In genomic region chr17:4946312-4946976, GRCh38 we compare ENCODE assay signal across 7 cellular contexts. TPM values are rescaled to one million over a fixed set of nuclear protein-coding genes. Genes with fewer than 3 reads are reported as not detected.
DNase-seq lines count a peak whose midpoint lies in the region; ATAC-seq and TF ChIP-seq lines count a peak whose summit lies in the region.

No MANE protein-coding gene starts in this region.

- H3K36me3 ChIP-seq in HCT116 (ENCODE audit: control insufficient read depth in 1 of 2, insufficient read depth in 2 of 2, low read length in 2 of 2) (peaks cover 9 to 25% of the 10 kb centered on the region in 2 experiments; a peak in 2 of 4 replicates), hepatocyte (replicated peaks; ENCODE audit: insufficient read depth, low read depth) (no peaks in the 10 kb centered on the region)

- intact Hi-C loops in HCT116 (cut with micrococcal nuclease): loop anchor here (5.0 kb wide), 1 partner anchor 41 kb away; the partner anchor contains the start of gene CAMTA2

- H3K4me1 ChIP-seq in HCT116 (ENCODE audit: control insufficient read depth in 1 of 2, insufficient read depth in 2 of 2, low read length in 2 of 2) (peaks cover 34 to 69% of the 10 kb centered on the region in 2 experiments), hepatocyte (ENCODE audit: insufficient read depth) (peaks cover 36% of the 10 kb centered on the region)

- no peaks in the 10 kb centered on the region for H3K9me3 Mint-ChIP-seq in activated CD4-positive, alpha-beta memory T cell treated with anti-CD3 and anti-CD28 coated beads, Interleukin-2, amount 10 ng/mL, durations not matched to agents 7 days and 5 days
- no peaks in the 10 kb centered on the region for H3K9me3 Mint-ChIP-seq in stimulated activated effector memory CD8-positive, alpha-beta T cell treated with anti-CD3 and anti-CD28 coated beads, Interleukin-12 subunit alpha, Interleukin-12 subunit beta, amount 100 ng/mL, for 72 hours

- POLR2A ChIA-PET in HCT116 (lab: Charles Lee): interaction anchor here (1.3 to 4.7 kb wide), 2 partner anchors 21 to 37 kb away, joined by 4 to 45 read pairs; partner anchors contain the start of gene SPAG7
- POLR2A ChIA-PET in activated CD4-positive, alpha-beta memory T cell treated with anti-CD3 and anti-CD28 coated beads, Interleukin-2, amount 10 ng/mL, durations not matched to agents 7 days and 5 days (lab: Charles Lee): interaction anchor here (0.9 to 20.7 kb wide), 13 partner anchors 7 to 580 kb away, joined by 3 to 711 read pairs (median 11); partner anchors contain the start of genes ARRB2, C17orf107, CAMTA2 and ENO3

- peak overlapping the region; percentile 100 for H3K27ac Mint-ChIP-seq in activated CD4-positive, alpha-beta memory T cell treated with anti-CD3 and anti-CD28 coated beads, Interleukin-2, amount 10 ng/mL, durations not matched to agents 7 days and 5 days
- H3K27ac Mint-ChIP-seq in stimulated activated effector memory CD8-positive, alpha-beta T cell treated with anti-CD3 and anti-CD28 coated beads, Interleukin-12 subunit alpha, Interleukin-12 subunit beta, amount 100 ng/mL, for 72 hours: peak overlapping the region; percentile 99

- H3K4me2 ChIP-seq in HCT116 (ENCODE audit: low read length) (peak overlapping the region; percentile 100), hepatocyte (peak overlapping the region; percentile 86)

- peak overlapping the region; percentile 96 for H3K4me3 Mint-ChIP-seq in activated CD4-positive, alpha-beta memory T cell treated with anti-CD3 and anti-CD28 coated beads, Interleukin-2, amount 10 ng/mL, durations not matched to agents 7 days and 5 days
- H3K4me3 Mint-ChIP-seq in stimulated activated effector memory CD8-positive, alpha-beta T cell treated with anti-CD3 and anti-CD28 coated beads, Interleukin-12 subunit alpha, Interleukin-12 subunit beta, amount 100 ng/mL, for 72 hours: peak overlapping the region; percentile 93

- TF ChIP-seq CTCF in HCT116 (IDR thresholded peaks at IDR 0.05 in 2 of 3, conservative IDR thresholded peaks at IDR 0.05 in 1 of 3; ENCODE audit: borderline replicate concordance in 1 of 3, insufficient read depth in 1 of 3, low read depth in 2 of 3, low read length in 2 of 3): no peak
- no peak for TF ChIP-seq CTCF in hepatocyte (IDR thresholded peaks at IDR 0.05; ENCODE audit: poor library complexity)

- H3K27ac ChIP-seq in HCT116 (ENCODE audit: low read depth, low read length) (peak overlapping the region; percentile 99), hepatocyte (peak overlapping the region; percentile 100)

- 63% methylated on average over 16 of the region's 16 CpGs for WGBS in hepatocyte (ENCODE audit: low lambda C conversion rate, missing lambda C conversion rate)

- peaks cover 67% of the 10 kb centered on the region for H3K36me3 Mint-ChIP-seq in activated CD4-positive, alpha-beta memory T cell treated with anti-CD3 and anti-CD28 coated beads, Interleukin-2, amount 10 ng/mL, durations not matched to agents 7 days and 5 days (ENCODE audit: low read depth)
- H3K36me3 Mint-ChIP-seq in stimulated activated effector memory CD8-positive, alpha-beta T cell treated with anti-CD3 and anti-CD28 coated beads, Interleukin-12 subunit alpha, Interleukin-12 subunit beta, amount 100 ng/mL, for 72 hours: peaks cover 84% of the 10 kb centered on the region

- TF ChIP-seq RAD21 in HCT116 (IDR thresholded peaks at IDR 0.05; ENCODE audit: low read depth): no peak

- DNase-seq in HCT116 (ENCODE audit: low read depth, low spot score): no peak
- DNase-seq in activated CD4-positive, alpha-beta memory T cell treated with anti-CD3 and anti-CD28 coated beads, Interleukin-2, amount 10 ng/mL, durations not matched to agents 7 days and 5 days: no peak
- no peak for DNase-seq in hepatocyte (ENCODE audit: low spot score)
- peak in 1 of 2 donors; percentile 60 for DNase-seq in stimulated activated effector memory CD8-positive, alpha-beta T cell treated with anti-CD3 and anti-CD28 coated beads, Interleukin-12 subunit alpha, Interleukin-12 subunit beta, amount 100 ng/mL, for 72 hours (ENCODE audit: low spot score in 2 of 2)
- DNase-seq in NCI-H2196 (lab: John Stamatoyannopoulos, UW; ENCODE audit: unreplicated experiment): no peak
- DNase-seq in superior temporal gyrus (ENCODE audit: extremely low spot score): no peak

- H4K20me1 ChIP-seq in HCT116 (ENCODE audit: insufficient read depth) (peaks cover 12% of the 10 kb centered on the region; the same call in 1 of the 2 replicates), hepatocyte (ENCODE audit: insufficient read depth, poor library complexity, severe bottlenecking) (peaks cover 21% of the 10 kb centered on the region)

- H3K9me2 ChIP-seq in HCT116 (ENCODE audit: insufficient read depth): no peaks in the 10 kb centered on the region
- H3K9me2 ChIP-seq in hepatocyte (replicated peaks; ENCODE audit: insufficient read depth): no peaks in the 10 kb centered on the region

- no peaks in the 10 kb centered on the region for H3K27me3 ChIP-seq in HCT116 (ENCODE audit: insufficient read depth, low read length)
- no peaks in the 10 kb centered on the region for H3K27me3 ChIP-seq in hepatocyte

- H3K4me1 Mint-ChIP-seq in activated CD4-positive, alpha-beta memory T cell treated with anti-CD3 and anti-CD28 coated beads, Interleukin-2, amount 10 ng/mL, durations not matched to agents 7 days and 5 days: peaks cover 62% of the 10 kb centered on the region
- H3K4me1 Mint-ChIP-seq in stimulated activated effector memory CD8-positive, alpha-beta T cell treated with anti-CD3 and anti-CD28 coated beads, Interleukin-12 subunit alpha, Interleukin-12 subunit beta, amount 100 ng/mL, for 72 hours: peaks cover 75% of the 10 kb centered on the region

- no peaks in the 10 kb centered on the region for H3K27me3 Mint-ChIP-seq in activated CD4-positive, alpha-beta memory T cell treated with anti-CD3 and anti-CD28 coated beads, Interleukin-2, amount 10 ng/mL, durations not matched to agents 7 days and 5 days

- H2AFZ ChIP-seq in HCT116 (ENCODE audit: low read depth, low read length, poor library complexity, severe bottlenecking) (no peak overlapping the region), hepatocyte (no peak overlapping the region)

- no peaks in the 10 kb centered on the region for H3K9me3 ChIP-seq in HCT116 (ENCODE audit: control insufficient read depth in 1 of 2, insufficient read depth in 1 of 2, low read depth in 1 of 2, low read length in 2 of 2)
- no peaks in the 10 kb centered on the region for H3K9me3 ChIP-seq in hepatocyte (ENCODE audit: low read depth)

- H3K9ac ChIP-seq in HCT116 (ENCODE audit: low read length): peak overlapping the region; percentile 97

- RAD21 ChIA-PET in HCT116 (lab: Charles Lee; ENCODE audit: low non-redundant PET in 1 of 2, low total read pairs in 2 of 2, uncharacterized antibody in 2 of 2, unreplicated experiment in 2 of 2): no interaction called here

- H3K4me3 ChIP-seq in HCT116 (replicated peaks in 1 of 2; ENCODE audit: low read depth in 1 of 2, low read length in 2 of 2) (peak overlapping the region; percentile 96 to 97), hepatocyte (peak overlapping the region; percentile 91)

- TF ChIP-seq POLR2A in HCT116 (IDR thresholded peaks at IDR 0.05; ENCODE audit: borderline replicate concordance, extremely low read depth, insufficient read depth, insufficient read length): no peak

- ATAC-seq in HCT116 (no peak), GM21619 (IDR thresholded peaks at IDR 0.05; ENCODE audit: unreplicated experiment) (no peak)
- no peak for ATAC-seq in stimulated activated effector memory CD8-positive, alpha-beta T cell treated with anti-CD3 and anti-CD28 coated beads, Interleukin-12 subunit alpha, Interleukin-12 subunit beta, amount 100 ng/mL, for 72 hours

- H3K79me2 ChIP-seq in HCT116 (ENCODE audit: insufficient read depth, low read length) (peaks cover 81% of the 10 kb centered on the region), hepatocyte (peaks cover 58% of the 10 kb centered on the region)

- BruUV-seq in HCT116 (replicated peaks; lab: Mats Ljungman, UMichigan): TSS peak; percentile 69

- CTCF ChIA-PET in HCT116 (lab: Charles Lee): interaction anchor here (1.0 kb wide), 2 partner anchors 43 to 380 kb away, joined by 3 read pairs; partner anchors contain the start of gene CHRNE
- CTCF ChIA-PET in activated CD4-positive, alpha-beta memory T cell treated with anti-CD3 and anti-CD28 coated beads, Interleukin-2, amount 10 ng/mL, durations not matched to agents 7 days and 5 days (lab: Charles Lee): interaction anchor here (0.6 kb wide), 1 partner anchor 70 kb away, joined by 3 read pairs; no protein-coding TSS in a partner anchor

TF ChIP-seq in HCT116, 20 proteins besides CTCF, POLR2A, EP300 and RAD21 (continues in another document):
- no peak for TF ChIP-seq EZH2phosphoT487 (IDR thresholded peaks at IDR 0.05; ENCODE audit: borderline replicate concordance)
- no peak for TF ChIP-seq SIN3A (IDR thresholded peaks at IDR 0.05; ENCODE audit: low read depth)
- TF ChIP-seq TCF7L2 (IDR thresholded peaks at IDR 0.05; ENCODE audit: borderline replicate concordance, extremely low read depth, insufficient read depth, insufficient read length): no peak

RNA-seq across cellular contexts. Expression of gene PFN1, which starts 1.9 kb away (rescaled TPM):
- total RNA-seq in HCT116 (2021; ENCODE audit: unreplicated experiment) (1,213 TPM), hepatocyte (244 and 280 TPM in 2 replicates)
- 1,800 and 2,181 TPM in 2 replicates for polyA plus RNA-seq in HCT116 (2012)
- 1,000 to 10,000 TPM; 2,149 to 2,220 TPM for total RNA-seq in activated CD4-positive, alpha-beta memory T cell treated with anti-CD3 and anti-CD28 coated beads, Interleukin-2, amount 10 ng/mL, durations not matched to agents 7 days and 5 days
- 706 and 713 TPM in 2 replicates for polyA plus RNA-seq in hepatocyte

RNA-seq across cellular contexts. Expression of gene ENO3, which starts 4.5 kb away (rescaled TPM):
- total RNA-seq in HCT116 (2021; ENCODE audit: unreplicated experiment) (24.6 TPM), hepatocyte (16.3 and 18.7 TPM in 2 replicates)
- 23.5 and 26.1 TPM in 2 replicates for polyA plus RNA-seq in HCT116 (2012)
- 10 to 100 TPM; 26.8 to 33.0 TPM for total RNA-seq in activated CD4-positive, alpha-beta memory T cell treated with anti-CD3 and anti-CD28 coated beads, Interleukin-2, amount 10 ng/mL, durations not matched to agents 7 days and 5 days
- polyA plus RNA-seq in hepatocyte: 30.2 and 40.4 TPM in 2 replicates

RNA-seq across cellular contexts. Expression of gene RNF167, which starts 6.4 kb away (rescaled TPM):
- total RNA-seq in HCT116 (2021; ENCODE audit: unreplicated experiment) (105 TPM), hepatocyte (59.2 and 65.1 TPM in 2 replicates)
- polyA plus RNA-seq in HCT116 (2012): 98.7 and 129 TPM in 2 replicates
- 100 to 1,000 TPM; 249 to 261 TPM for total RNA-seq in activated CD4-positive, alpha-beta memory T cell treated with anti-CD3 and anti-CD28 coated beads, Interleukin-2, amount 10 ng/mL, durations not matched to agents 7 days and 5 days
- 66.5 and 75.3 TPM in 2 replicates for polyA plus RNA-seq in hepatocyte

RNA-seq across cellular contexts. Expression of gene SLC25A11, which starts 6.6 kb away (rescaled TPM):
- 75.1 TPM for total RNA-seq in HCT116 (2021; ENCODE audit: unreplicated experiment)
- 78.4 and 79.1 TPM in 2 replicates for polyA plus RNA-seq in HCT116 (2012)
- total RNA-seq in activated CD4-positive, alpha-beta memory T cell treated with anti-CD3 and anti-CD28 coated beads, Interleukin-2, amount 10 ng/mL, durations not matched to agents 7 days and 5 days: 10 to 100 TPM; 62.8 to 71.0 TPM
- 42.9 and 59.5 TPM in 2 replicates for total RNA-seq in hepatocyte
- polyA plus RNA-seq in hepatocyte: 78.7 and 84.8 TPM in 2 replicates

RNA-seq across cellular contexts. Expression of gene GP1BA, which starts 14.4 kb away (rescaled TPM):
- total RNA-seq in HCT116 (2021; ENCODE audit: unreplicated experiment) (not detected), hepatocyte (not detected in 2 replicates)
- polyA plus RNA-seq in HCT116 (2012): 2.5 TPM in 2 replicates
- not detected for total RNA-seq in activated CD4-positive, alpha-beta memory T cell treated with anti-CD3 and anti-CD28 coated beads, Interleukin-2, amount 10 ng/mL, durations not matched to agents 7 days and 5 days
- polyA plus RNA-seq in hepatocyte: 0.06 TPM in 1 of 2 replicates, not detected in the other
